In genomic region chrX:71175531-71175930, GRCh38 we compare ENCODE assay signal across 34 cellular contexts.
"Had no signal": no experiment of that assay in that cellular context is flagged by ENCODE, and none has a peak within 500 bp of the region (broad histone marks: within the 10 kb centered on the region; RNA-seq: fewer than 3 reads in every experiment).

No MANE protein-coding gene starts in this region.

- H3K9ac ChIP-seq: KMS-11 had no signal

- H3K27me3 ChIP-seq: MG63 had no signal

- H3K4me3 ChIP-seq: MG63 had no signal

- H3K4me2 ChIP-seq: KMS-11 had no signal

- H3K27ac ChIP-seq: KMS-11 had no signal

- H3K36me3 ChIP-seq: MG63 had no signal

- DNase-seq: Karpas-422, Kasumi-1, MG63, MM.1S, MV-4-11, NCI-H1048, NCI-H1092, NCI-H1092 treated with DMSO at 0.1 percent for 48 hours, NCI-H1105, NCI-H1105 treated with DMSO at 0.1 percent for 48 hours, NCI-H1417, NCI-H1417 treated with DMSO at 0.1 percent for 48 hours, NCI-H1436, NCI-H1436 treated with DMSO at 0.1 percent for 48 hours, NCI-H146, NCI-H1694, NCI-H1694 treated with DMSO at 0.1 percent for 48 hours, NCI-H187, NCI-H187 treated with DMSO at 0.1 percent for 48 hours, NCI-H1930, NCI-H2029, NCI-H2029 treated with DMSO at 0.1 percent for 48 hours, NCI-H2081, NCI-H2081 treated with DMSO at 0.1 percent for 48 hours, NCI-H2107, NCI-H2171, NCI-H2171 treated with DMSO at 0.1 percent for 48 hours, NCI-H2227 treated with DMSO at 0.1 percent for 48 hours, NCI-H226, NCI-H345, NCI-H446, NCI-H446 treated with DMSO at 0.1 percent for 48 hours, NCI-H510A had no signal

- H3K9me3 ChIP-seq: MG63 had no signal
